Comparison of ENCODE assay signal across 14 cellular contexts in the genomic region with DNA sequence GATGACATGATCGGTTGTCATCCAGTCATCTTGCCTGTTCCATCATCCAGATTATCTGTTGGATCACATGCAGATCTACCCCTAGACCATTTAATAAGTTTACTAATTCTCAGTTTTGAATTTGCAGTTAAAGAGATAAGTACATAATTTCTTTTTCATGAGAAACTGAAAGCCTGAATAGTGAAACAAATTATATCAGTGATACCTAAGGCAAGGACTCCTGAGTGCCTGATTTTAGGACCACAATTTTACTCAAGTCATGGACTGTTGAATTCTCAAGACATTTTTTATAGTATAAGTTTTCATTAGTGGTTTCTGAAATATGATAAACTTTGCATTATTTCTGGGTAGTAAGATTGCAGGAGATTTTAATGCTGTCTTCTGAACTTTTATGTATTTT.
"Had no signal": no experiment of that assay in that cellular context is flagged by ENCODE, and none has a peak within 500 bp of the region (broad histone marks: within the 10 kb centered on the region; RNA-seq: fewer than 3 reads in every experiment).

No MANE protein-coding gene starts in this region.

- ATAC-seq: heart right ventricle had no signal

- H3K36me3 ChIP-seq: heart right ventricle, left ventricle myocardium inferior, uterus had no signal

- H3K27me3 ChIP-seq: uterus had no signal

- H3K4me3 ChIP-seq: heart right ventricle, left ventricle myocardium inferior, uterus had no signal

- DNase-seq: activated CD4-positive, alpha-beta T cell treated with anti-CD3 and anti-CD28 coated beads, Interleukin-2, amount 50 U/mL, for 4 hours; activated naive CD4-positive, alpha-beta T cell treated with Interleukin-2 at 50 U/mL for 16 hours; activated T-cell treated with anti-CD3 and anti-CD28 coated beads, Interleukin-2, amount 50 U/mL, for 48 hours; caudate nucleus; cortex of kidney; effector CD8-positive, alpha-beta T cell; foreskin melanocyte; heart right ventricle; left ventricle myocardium inferior; mesendoderm; stimulated activated CD4-positive, alpha-beta T cell treated with anti-CD3 and anti-CD28 coated beads, Interleukin-4, amount 100 ng/mL, for 1 hour; stimulated activated CD8-positive, alpha-beta memory T cell treated with anti-CD3 and anti-CD28 coated beads, Interleukin-4, amount 100 ng/mL, for 48 hours; T-helper 2 cell; uterus had no signal
